ENCODE assay signal across 14 cellular contexts in the genomic region with DNA sequence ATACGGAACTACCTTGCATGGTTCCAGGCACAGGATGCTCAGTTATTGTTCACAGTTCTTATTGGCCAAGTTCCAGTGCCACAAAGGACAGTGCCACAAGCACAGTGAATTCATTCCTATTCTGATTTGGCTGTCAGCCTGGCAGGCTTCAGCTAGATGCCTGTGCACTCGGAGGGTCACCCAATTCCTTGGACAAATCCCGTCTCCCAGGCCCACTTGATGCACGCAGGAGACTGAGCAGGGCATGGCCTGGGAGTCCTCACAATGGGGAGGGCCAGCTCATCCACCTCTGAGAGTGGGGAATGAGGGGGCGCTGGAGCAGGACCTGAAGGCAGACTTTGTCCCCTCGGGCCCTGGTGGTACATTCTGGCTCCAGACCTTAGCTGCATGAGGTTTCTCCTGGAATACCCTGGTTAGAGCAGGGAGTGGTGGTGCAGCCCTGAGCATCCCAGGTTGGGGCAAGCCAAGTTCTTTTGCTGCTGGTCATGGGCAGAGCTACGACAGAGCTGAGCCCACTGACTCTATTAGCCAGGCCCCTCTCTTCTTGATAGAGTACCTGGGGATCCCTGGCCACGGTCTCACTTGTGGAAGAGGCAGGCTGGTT. TPM values are rescaled to one million over a fixed set of nuclear protein-coding genes. Genes with fewer than 3 reads are reported as not detected.
DNase-seq lines count a peak whose midpoint lies in the region; ATAC-seq, FAIRE-seq and TF ChIP-seq lines count a peak whose summit lies in the region.
"Had no signal": no experiment of that assay in that cellular context is flagged by ENCODE, and none has a peak within 500 bp of the region (broad histone marks: within the 10 kb centered on the region; RNA-seq: fewer than 3 reads in every experiment).

No MANE protein-coding gene starts in this region.

- H3K4me3 ChIP-seq in HepG2 (replicated peaks in 1 of 3; ENCODE audit: insufficient read depth in 1 of 3, low read depth in 2 of 3, low read length in 3 of 3) (no peak overlapping the region), right lobe of liver (no peak overlapping the region), esophagus muscularis mucosa (no peak overlapping the region), osteoblast (ENCODE audit: insufficient read depth, low read length) (no peak overlapping the region), Peyer's patch (no peak overlapping the region), HAP-1 (no peak overlapping the region)

- no TSS peak for BruUV-seq in HepG2 (replicated peaks; lab: Mats Ljungman, UMichigan)

- H3K4me1 ChIP-seq in HepG2 (ENCODE audit: insufficient read depth, low read length): peaks cover 21% of the 10 kb centered on the region
- H3K4me1 ChIP-seq in right lobe of liver: no peaks in the 10 kb centered on the region
- peaks cover 8 to 17% (median 15%) of the 10 kb centered on the region in 4 donors for H3K4me1 ChIP-seq in esophagus muscularis mucosa
- peaks cover 15% of the 10 kb centered on the region for H3K4me1 ChIP-seq in osteoblast (ENCODE audit: insufficient read depth, low read length)
- H3K4me1 ChIP-seq in Peyer's patch: no peaks in the 10 kb centered on the region
- no peaks in the 10 kb centered on the region for H3K4me1 ChIP-seq in HAP-1

- no peak for ATAC-seq in HepG2
- ATAC-seq in right lobe of liver: no peak
- ATAC-seq: naive thymus-derived CD4-positive, alpha-beta T cell had no signal

- POLR2A ChIA-PET in HepG2 (lab: Yijun Ruan, JAX): no interaction called here

- TF ChIP-seq EP300 in HepG2 (IDR thresholded peaks at IDR 0.05; ENCODE audit: low read depth in 2 of 2, low read length in 2 of 2): no peak
- TF ChIP-seq EP300 in HepG2 (CRISPR knock-in tag; IDR thresholded peaks at IDR 0.05; ENCODE audit: borderline replicate concordance): no peak
- no peak for TF ChIP-seq EP300 in esophagus muscularis mucosa (IDR thresholded peaks at IDR 0.05)

- DNase-seq in HepG2 (ENCODE audit: low spot score) (no peak), right lobe of liver (no peak), esophagus muscularis mucosa (ENCODE audit: extremely low spot score) (no peak), osteoblast (ENCODE audit: insufficient read length, low spot score, missing footprints) (no peak), Peyer's patch (no peak), NCI-H1436 (lab: John Stamatoyannopoulos, UW) (no peak), EL (no peak), HAP-1 (ENCODE audit: low spot score in 2 of 2) (no peak)
- DNase-seq: activated CD4-positive, alpha-beta T cell treated with anti-CD3 and anti-CD28 coated beads, Interleukin-2, amount 50 U/mL, for 48 hours; activated naive CD4-positive, alpha-beta T cell treated with anti-CD3 and anti-CD28 coated beads, Interleukin-2, amount 50 U/mL, for 16 hours; cortex of kidney; naive thymus-derived CD4-positive, alpha-beta T cell; NCI-H1105 treated with DMSO at 0.1 percent for 48 hours; NCI-H510A had no signal

- no peak overlapping the region for H3K27ac ChIP-seq in HepG2 (ENCODE audit: extremely low read length, insufficient read depth, low read length)
- no peak overlapping the region for H3K27ac ChIP-seq in right lobe of liver
- H3K27ac ChIP-seq in esophagus muscularis mucosa (replicated peaks in 1 of 4): peak overlapping the region in 3 of 4 donors; percentile 3 to 63 (median 31)
- H3K27ac ChIP-seq in osteoblast (ENCODE audit: low read depth, low read length): peak overlapping the region; percentile 98
- H3K27ac ChIP-seq in Peyer's patch: peak overlapping the region in 2 of 4 donors; percentile 2 to 68

- H2AFZ ChIP-seq in HepG2 (ENCODE audit: low read length) (no peak overlapping the region), osteoblast (ENCODE audit: low read length) (no peak overlapping the region)

- TF ChIP-seq RAD21 in HepG2 (CRISPR knock-in tag; IDR thresholded peaks at IDR 0.05): no peak

- in situ Hi-C loops in HepG2 (cut with HindIII; ENCODE audit: extremely low pct_ligation_motif_present, low pct_unique_long_range_greater_than_20kb): no loop called here
- in situ Hi-C loops in HAP-1 (cut with MboI; ENCODE audit: low sequenced_read_pairs): no loop called here

- no peak for FAIRE-seq in HepG2 (lab: Jason Lieb, UNC)

- H3K4me2 ChIP-seq in HepG2 (ENCODE audit: low read depth, low read length): no peak overlapping the region
- no peak overlapping the region for H3K4me2 ChIP-seq in osteoblast (ENCODE audit: insufficient read depth, low read length)

- H3K9me3 ChIP-seq in HepG2 (ENCODE audit: low read length) (no peaks in the 10 kb centered on the region), right lobe of liver (no peaks in the 10 kb centered on the region), esophagus muscularis mucosa (no peaks in the 10 kb centered on the region), osteoblast (ENCODE audit: low read depth, low read length) (no peaks in the 10 kb centered on the region), Peyer's patch (no peaks in the 10 kb centered on the region), HAP-1 (no peaks in the 10 kb centered on the region)

- no peak for TF ChIP-seq POLR2A in HepG2 (IDR thresholded peaks at IDR 0.05; ENCODE audit: insufficient read depth in 1 of 2, low read depth in 2 of 2, low read length in 2 of 2)
- TF ChIP-seq POLR2A in right lobe of liver (IDR thresholded peaks at IDR 0.05): no peak
- no peak for TF ChIP-seq POLR2A in esophagus muscularis mucosa (IDR thresholded peaks at IDR 0.05; ENCODE audit: low read depth)
- TF ChIP-seq POLR2A in Peyer's patch (IDR thresholded peaks at IDR 0.05): no peak

- TF ChIP-seq CTCF in HepG2 (CRISPR knock-in tag; IDR thresholded peaks at IDR 0.05): no peak
- TF ChIP-seq CTCF in right lobe of liver (IDR thresholded peaks at IDR 0.05): no peak
- TF ChIP-seq CTCF in esophagus muscularis mucosa (IDR thresholded peaks at IDR 0.05): no peak
- TF ChIP-seq CTCF in osteoblast (IDR thresholded peaks at IDR 0.05; ENCODE audit: extremely low read depth, low read depth, low read length): no peak
- TF ChIP-seq CTCF in Peyer's patch (IDR thresholded peaks at IDR 0.05): no peak

- intact Hi-C loops in HepG2 (cut with micrococcal nuclease; ENCODE audit: unreplicated experiment): no loop called here
- intact Hi-C loops in right lobe of liver (cut with DNase I): no loop called here
- intact Hi-C loops in esophagus muscularis mucosa (cut with DNase I): no loop called here

- H3K9ac ChIP-seq in HepG2 (ENCODE audit: insufficient read depth, low read depth, low read length): no peak overlapping the region

- H3K36me3 ChIP-seq in HepG2 (replicated peaks in 1 of 2; ENCODE audit: control insufficient read depth in 1 of 2, insufficient read depth in 2 of 2, low read length in 2 of 2) (no peaks in the 10 kb centered on the region), right lobe of liver (no peaks in the 10 kb centered on the region), esophagus muscularis mucosa (peaks cover 0 to 69% (median 24%) of the 10 kb centered on the region in 4 donors), osteoblast (ENCODE audit: insufficient read depth, low read length) (peaks cover 74% of the 10 kb centered on the region), Peyer's patch (peaks cover 0 to 12% (median 0%) of the 10 kb centered on the region in 3 donors), HAP-1 (replicated peaks) (no peaks in the 10 kb centered on the region)

- H3K27me3 ChIP-seq in HepG2 (ENCODE audit: control insufficient read depth in 1 of 2, insufficient read depth in 2 of 2, low read length in 2 of 2): peaks cover 0 to 7% of the 10 kb centered on the region in 2 experiments; a peak in 2 of 5 replicates
- H3K27me3 ChIP-seq in right lobe of liver: no peaks in the 10 kb centered on the region
- no peaks in the 10 kb centered on the region for H3K27me3 ChIP-seq in esophagus muscularis mucosa
- H3K27me3 ChIP-seq in osteoblast (ENCODE audit: insufficient read depth, low read length): no peaks in the 10 kb centered on the region
- no peaks in the 10 kb centered on the region for H3K27me3 ChIP-seq in Peyer's patch
- no peaks in the 10 kb centered on the region for H3K27me3 ChIP-seq in HAP-1 (ENCODE audit: low read depth)

- WGBS in HepG2 (ENCODE audit: low lambda C conversion rate): 38% methylated on average over 6 of the region's 8 CpGs
- WGBS in right lobe of liver (ENCODE audit: insufficient coverage, low coverage, low lambda C conversion rate, missing lambda C conversion rate): 56% methylated on average over 3 of the region's 8 CpGs
- WGBS in esophagus muscularis mucosa: 88% methylated on average over 6 of the region's 8 CpGs

- no peaks in the 10 kb centered on the region for H3K79me2 ChIP-seq in HepG2 (ENCODE audit: insufficient read depth, low read length)
- H3K79me2 ChIP-seq in osteoblast (ENCODE audit: insufficient read depth, low read length): no peaks in the 10 kb centered on the region

- H4K20me1 ChIP-seq in HepG2 (ENCODE audit: insufficient read depth, low read length) (no peaks in the 10 kb centered on the region), osteoblast (ENCODE audit: insufficient read depth, low read length) (no peaks in the 10 kb centered on the region)

- CTCF ChIA-PET in HepG2 (lab: Yijun Ruan, JAX; ENCODE audit: low intra/inter-chr PET ratio, low total read pairs): no interaction called here

RNA-seq across cellular contexts. Expression of a gene that starts 41.4 kb away (rescaled TPM):
- total RNA-seq in HepG2 (2016; rRNA removed; fragmentation: Illumina TruSeq; extraction: Trizol) (28.0 and 28.3 TPM in 2 replicates), right lobe of liver (1 to 10 TPM; 7.1 to 9.4 (median 8.7) TPM), esophagus muscularis mucosa (10 to 100 TPM in 3 of 4 donors, 1 to 10 TPM in 1; 8.8 to 18.9 (median 14.6) TPM), osteoblast (10.6 and 10.9 TPM in 2 replicates), Peyer's patch (10 to 100 TPM in 3 of 4 donors, 1 to 10 TPM in 1; 9.2 to 23.9 (median 14.0) TPM)
- total RNA-seq in HepG2 (2016; cell fraction: cytosol; rRNA removed; fragmentation: Illumina TruSeq; extraction: Trizol; ENCODE audit: low read depth): 7.9 and 8.3 TPM in 2 replicates
- total RNA-seq in HepG2 (2016; cell fraction: insoluble cytoplasmic fraction; rRNA removed; fragmentation: Illumina TruSeq; extraction: Trizol): 28.6 and 31.1 TPM in 2 replicates
- total RNA-seq in HepG2 (2016; cell fraction: membrane; rRNA removed; fragmentation: Illumina TruSeq; extraction: Trizol): 24.4 and 27.4 TPM in 2 replicates
- total RNA-seq in HepG2 (2016; cell fraction: nucleus; rRNA removed; fragmentation: Illumina TruSeq; extraction: Trizol): 27.4 and 28.9 TPM in 2 replicates
- polyA plus RNA-seq in HepG2 (2011; rRNA removed): 13.4 and 16.2 TPM in 2 replicates
- polyA plus RNA-seq in HepG2 (2011; cell fraction: cytosol; rRNA removed): 3.8 and 6.1 TPM in 2 replicates
- polyA plus RNA-seq in HepG2 (2011; cell fraction: nucleus; rRNA removed): 21.4 and 24.6 TPM in 2 replicates
- 12.6 and 13.8 TPM in 2 replicates for polyA plus RNA-seq in HepG2 (2012)
- polyA plus RNA-seq in HepG2 (2016; cell fraction: cytosol; fragmentation: Illumina TruSeq; extraction: Trizol; ENCODE audit: low read depth): 4.5 and 6.2 TPM in 2 replicates
- polyA plus RNA-seq in HepG2 (2016; cell fraction: insoluble cytoplasmic fraction; fragmentation: Illumina TruSeq; extraction: Trizol; ENCODE audit: low read depth): 23.5 and 29.2 TPM in 2 replicates
- 13.9 and 15.0 TPM in 2 replicates for polyA plus RNA-seq in HepG2 (2016; cell fraction: membrane; fragmentation: Illumina TruSeq; extraction: Trizol; ENCODE audit: low read depth)
- 57.5 and 58.5 TPM in 2 replicates for polyA plus RNA-seq in HepG2 (2016; cell fraction: nucleus; fragmentation: Illumina TruSeq; extraction: Trizol; ENCODE audit: insufficient read depth, low read depth)
- polyA minus RNA-seq in HepG2 (2011; rRNA and poly(A)+ RNA removed; ENCODE audit: low replicate concordance): 10.3 and 37.9 TPM in 2 replicates
- 5.1 and 7.9 TPM in 2 replicates for polyA minus RNA-seq in HepG2 (2011; cell fraction: cytosol; rRNA and poly(A)+ RNA removed)
- 8.7 and 9.5 TPM in 2 replicates for polyA minus RNA-seq in HepG2 (2011; cell fraction: nucleus; rRNA and poly(A)+ RNA removed)

RNA-seq across cellular contexts. Expression of a gene that starts 41.8 kb away (rescaled TPM):
- total RNA-seq in HepG2 (2016; rRNA removed; fragmentation: Illumina TruSeq; extraction: Trizol) (41.4 and 59.3 TPM in 2 replicates), right lobe of liver (10 to 100 TPM; 31.2 to 47.9 (median 43.2) TPM), esophagus muscularis mucosa (10 to 100 TPM; 17.4 to 32.4 (median 23.3) TPM), osteoblast (29.8 and 31.5 TPM in 2 replicates), Peyer's patch (10 to 100 TPM in 3 of 4 donors, 1 to 10 TPM in 1; 3.3 to 42.8 (median 36.1) TPM)
- 25.6 and 28.7 TPM in 2 replicates for total RNA-seq in HepG2 (2016; cell fraction: cytosol; rRNA removed; fragmentation: Illumina TruSeq; extraction: Trizol; ENCODE audit: low read depth)
- total RNA-seq in HepG2 (2016; cell fraction: insoluble cytoplasmic fraction; rRNA removed; fragmentation: Illumina TruSeq; extraction: Trizol): 38.6 and 66.1 TPM in 2 replicates
- total RNA-seq in HepG2 (2016; cell fraction: membrane; rRNA removed; fragmentation: Illumina TruSeq; extraction: Trizol): 33.6 and 39.9 TPM in 2 replicates
- total RNA-seq in HepG2 (2016; cell fraction: nucleus; rRNA removed; fragmentation: Illumina TruSeq; extraction: Trizol): 60.7 and 77.4 TPM in 2 replicates
- polyA plus RNA-seq in HepG2 (2011; rRNA removed): 59.0 and 65.2 TPM in 2 replicates
- 34.0 and 50.7 TPM in 2 replicates for polyA plus RNA-seq in HepG2 (2011; cell fraction: cytosol; rRNA removed)
- 63.2 and 65.1 TPM in 2 replicates for polyA plus RNA-seq in HepG2 (2011; cell fraction: nucleus; rRNA removed)
- 36.4 and 42.5 TPM in 2 replicates for polyA plus RNA-seq in HepG2 (2012)
- 37.6 and 45.6 TPM in 2 replicates for polyA plus RNA-seq in HepG2 (2016; cell fraction: cytosol; fragmentation: Illumina TruSeq; extraction: Trizol; ENCODE audit: low read depth)
- polyA plus RNA-seq in HepG2 (2016; cell fraction: insoluble cytoplasmic fraction; fragmentation: Illumina TruSeq; extraction: Trizol; ENCODE audit: low read depth): 43.9 and 63.4 TPM in 2 replicates
- polyA plus RNA-seq in HepG2 (2016; cell fraction: membrane; fragmentation: Illumina TruSeq; extraction: Trizol; ENCODE audit: low read depth): 36.3 and 44.4 TPM in 2 replicates
- polyA plus RNA-seq in HepG2 (2016; cell fraction: nucleus; fragmentation: Illumina TruSeq; extraction: Trizol; ENCODE audit: insufficient read depth, low read depth): 159 and 169 TPM in 2 replicates
- 21.7 and 35.4 TPM in 2 replicates for polyA minus RNA-seq in HepG2 (2011; rRNA and poly(A)+ RNA removed; ENCODE audit: low replicate concordance)
- 22.2 and 22.9 TPM in 2 replicates for polyA minus RNA-seq in HepG2 (2011; cell fraction: cytosol; rRNA and poly(A)+ RNA removed)
- polyA minus RNA-seq in HepG2 (2011; cell fraction: nucleus; rRNA and poly(A)+ RNA removed): 54.3 and 57.7 TPM in 2 replicates

RNA-seq across cellular contexts. Expression of a gene that starts 56.6 kb away (rescaled TPM):
- total RNA-seq in HepG2 (2016; rRNA removed; fragmentation: Illumina TruSeq; extraction: Trizol): 3.3 and 3.4 TPM in 2 replicates
- total RNA-seq in HepG2 (2016; cell fraction: cytosol; rRNA removed; fragmentation: Illumina TruSeq; extraction: Trizol; ENCODE audit: low read depth): 1.2 and 1.3 TPM in 2 replicates
- total RNA-seq in HepG2 (2016; cell fraction: insoluble cytoplasmic fraction; rRNA removed; fragmentation: Illumina TruSeq; extraction: Trizol): 2.9 and 4.0 TPM in 2 replicates
- 2.1 and 2.6 TPM in 2 replicates for total RNA-seq in HepG2 (2016; cell fraction: membrane; rRNA removed; fragmentation: Illumina TruSeq; extraction: Trizol)
- total RNA-seq in HepG2 (2016; cell fraction: nucleus; rRNA removed; fragmentation: Illumina TruSeq; extraction: Trizol): 2.7 and 3.3 TPM in 2 replicates
- polyA plus RNA-seq in HepG2 (2011; rRNA removed): 3.7 and 4.8 TPM in 2 replicates
- polyA plus RNA-seq in HepG2 (2011; cell fraction: cytosol; rRNA removed): 5.2 and 5.7 TPM in 2 replicates
- 10.0 and 12.0 TPM in 2 replicates for polyA plus RNA-seq in HepG2 (2011; cell fraction: nucleus; rRNA removed)
- 8.4 and 9.1 TPM in 2 replicates for polyA plus RNA-seq in HepG2 (2012)
- polyA plus RNA-seq in HepG2 (2016; cell fraction: cytosol; fragmentation: Illumina TruSeq; extraction: Trizol; ENCODE audit: low read depth): 1.4 and 1.5 TPM in 2 replicates
- 4.4 and 4.5 TPM in 2 replicates for polyA plus RNA-seq in HepG2 (2016; cell fraction: insoluble cytoplasmic fraction; fragmentation: Illumina TruSeq; extraction: Trizol; ENCODE audit: low read depth)
- 2.4 and 2.7 TPM in 2 replicates for polyA plus RNA-seq in HepG2 (2016; cell fraction: membrane; fragmentation: Illumina TruSeq; extraction: Trizol; ENCODE audit: low read depth)
- 5.8 and 6.5 TPM in 2 replicates for polyA plus RNA-seq in HepG2 (2016; cell fraction: nucleus; fragmentation: Illumina TruSeq; extraction: Trizol; ENCODE audit: insufficient read depth, low read depth)
- polyA minus RNA-seq in HepG2 (2011; rRNA and poly(A)+ RNA removed; ENCODE audit: low replicate concordance): 1.1 and 1.8 TPM in 2 replicates
- polyA minus RNA-seq in HepG2 (2011; cell fraction: cytosol; rRNA and poly(A)+ RNA removed): 2.3 and 2.4 TPM in 2 replicates
- 0.62 and 1.0 TPM in 2 replicates for polyA minus RNA-seq in HepG2 (2011; cell fraction: nucleus; rRNA and poly(A)+ RNA removed)
- total RNA-seq in right lobe of liver: 1 to 10 TPM; 2.5 to 4.7 (median 3.3) TPM
- 10 to 100 TPM; 15.4 to 19.5 (median 18.0) TPM for total RNA-seq in esophagus muscularis mucosa
- total RNA-seq in osteoblast: 33.0 and 41.3 TPM in 2 replicates
- 10 to 100 TPM in 3 of 4 donors, 1 to 10 TPM in 1; 8.6 to 80.0 (median 18.5) TPM for total RNA-seq in Peyer's patch

RNA-seq across cellular contexts. Expression of a gene that starts 59.0 kb away (rescaled TPM):
- 20.1 and 34.8 TPM in 2 replicates for total RNA-seq in HepG2 (2016; rRNA removed; fragmentation: Illumina TruSeq; extraction: Trizol)
- total RNA-seq in HepG2 (2016; cell fraction: cytosol; rRNA removed; fragmentation: Illumina TruSeq; extraction: Trizol; ENCODE audit: low read depth): 12.8 and 14.6 TPM in 2 replicates
- total RNA-seq in HepG2 (2016; cell fraction: insoluble cytoplasmic fraction; rRNA removed; fragmentation: Illumina TruSeq; extraction: Trizol): 20.9 and 31.1 TPM in 2 replicates
- 16.8 and 16.9 TPM in 2 replicates for total RNA-seq in HepG2 (2016; cell fraction: membrane; rRNA removed; fragmentation: Illumina TruSeq; extraction: Trizol)
- 20.4 and 22.7 TPM in 2 replicates for total RNA-seq in HepG2 (2016; cell fraction: nucleus; rRNA removed; fragmentation: Illumina TruSeq; extraction: Trizol)
- 15.5 and 18.4 TPM in 2 replicates for polyA plus RNA-seq in HepG2 (2011; rRNA removed)
- polyA plus RNA-seq in HepG2 (2011; cell fraction: cytosol; rRNA removed): 11.2 and 12.3 TPM in 2 replicates
- polyA plus RNA-seq in HepG2 (2011; cell fraction: nucleus; rRNA removed): 20.2 and 22.4 TPM in 2 replicates
- 15.6 and 16.6 TPM in 2 replicates for polyA plus RNA-seq in HepG2 (2012)
- polyA plus RNA-seq in HepG2 (2016; cell fraction: cytosol; fragmentation: Illumina TruSeq; extraction: Trizol; ENCODE audit: low read depth): 1.8 TPM in 2 replicates
- polyA plus RNA-seq in HepG2 (2016; cell fraction: insoluble cytoplasmic fraction; fragmentation: Illumina TruSeq; extraction: Trizol; ENCODE audit: low read depth): 29.3 and 33.3 TPM in 2 replicates
- polyA plus RNA-seq in HepG2 (2016; cell fraction: membrane; fragmentation: Illumina TruSeq; extraction: Trizol; ENCODE audit: low read depth): 7.2 TPM in 2 replicates
- 46.3 and 53.5 TPM in 2 replicates for polyA plus RNA-seq in HepG2 (2016; cell fraction: nucleus; fragmentation: Illumina TruSeq; extraction: Trizol; ENCODE audit: insufficient read depth, low read depth)
- polyA minus RNA-seq in HepG2 (2011; rRNA and poly(A)+ RNA removed; ENCODE audit: low replicate concordance): 44.5 and 49.7 TPM in 2 replicates
- 17.9 and 18.8 TPM in 2 replicates for polyA minus RNA-seq in HepG2 (2011; cell fraction: cytosol; rRNA and poly(A)+ RNA removed)
- polyA minus RNA-seq in HepG2 (2011; cell fraction: nucleus; rRNA and poly(A)+ RNA removed): 14.9 and 15.3 TPM in 2 replicates
- 1 to 10 TPM; 6.4 to 10.0 (median 7.2) TPM for total RNA-seq in right lobe of liver
- 10 to 100 TPM in 1 of 4 donors, 1 to 10 TPM in 3; 9.1 to 10.9 (median 9.7) TPM for total RNA-seq in esophagus muscularis mucosa
- total RNA-seq in osteoblast: 10.0 and 10.9 TPM in 2 replicates
- total RNA-seq in Peyer's patch: 10 to 100 TPM in 3 of 4 donors, 1 to 10 TPM in 1; 8.8 to 18.2 (median 11.5) TPM

Comparison
In these comparisons a context has a peak if more than half of its experiments do, and no peak if none do; other contexts are left out.
1. H3K27ac ChIP-seq: peak in esophagus muscularis mucosa (3 of 4) and osteoblast (single experiment); none in HepG2 (single experiment) and right lobe of liver (0 of 3).